Comparison of ENCODE assay signal across 24 cellular contexts in the genomic region with DNA sequence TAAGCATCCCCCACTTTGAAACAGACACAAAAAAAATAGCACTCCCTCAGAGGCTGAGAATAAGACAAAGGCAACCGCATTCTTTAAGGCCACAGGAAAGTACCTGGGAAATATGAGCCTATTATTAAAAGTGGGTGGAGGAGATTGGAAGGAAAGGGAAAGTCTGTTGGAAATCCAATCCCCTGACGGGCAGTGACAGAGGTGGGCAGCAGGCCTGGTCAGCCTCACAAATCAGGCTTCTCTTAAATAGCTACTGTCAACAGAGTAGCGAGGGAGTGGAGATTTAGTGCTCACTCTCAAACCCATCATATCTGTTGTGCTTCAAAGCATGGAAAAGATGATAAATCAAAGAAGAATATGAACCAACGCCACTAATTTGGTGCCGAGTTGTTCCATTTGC.
"Had no signal": no experiment of that assay in that cellular context is flagged by ENCODE, and none has a peak within 500 bp of the region (broad histone marks: within the 10 kb centered on the region; RNA-seq: fewer than 3 reads in every experiment).

No MANE protein-coding gene starts in this region.

- H3K9me3 Mint-ChIP-seq: activated CD4-positive, alpha-beta memory T cell treated with anti-CD3 and anti-CD28 coated beads for 36 hours; activated CD4-positive, alpha-beta T cell treated with anti-CD3 and anti-CD28 coated beads, Interleukin-2, amount 10 ng/mL, durations not matched to agents 7 days and 5 days; activated naive CD4-positive, alpha-beta T cell treated with anti-CD3 and anti-CD28 coated beads for 36 hours; activated naive CD8-positive, alpha-beta T cell treated with anti-CD3 and anti-CD28 coated beads for 36 hours; activated T-cell treated with anti-CD3 and anti-CD28 coated beads, Interleukin-2, amount 50 U/mL, for 4 hours; central memory CD8-positive, alpha-beta T cell had no signal

- H3K4me2 ChIP-seq: KMS-11 had no signal

- FAIRE-seq: bronchial epithelial cell had no signal

- H3K27ac ChIP-seq: KMS-11, SK-N-MC, VCaP had no signal

- ATAC-seq: activated T-cell treated with anti-CD3 and anti-CD28 coated beads, Interleukin-2, amount 50 U/mL, for 4 hours had no signal

- DNase-seq: activated CD4-positive, alpha-beta memory T cell treated with anti-CD3 and anti-CD28 coated beads for 36 hours; activated CD4-positive, alpha-beta T cell treated with anti-CD3 and anti-CD28 coated beads, Interleukin-2, amount 10 ng/mL, durations not matched to agents 7 days and 5 days; activated CD4-positive, CD25-positive, alpha-beta regulatory T cell; activated CD8-positive, alpha-beta memory T cell treated with anti-CD3 and anti-CD28 coated beads for 24 hours; activated effector memory CD4-positive, alpha-beta T cell treated with anti-CD3 and anti-CD28 coated beads, Interleukin-2, amount 50 U/mL, for 16 hours; activated naive CD4-positive, alpha-beta T cell treated with anti-CD3 and anti-CD28 coated beads for 36 hours; activated naive CD8-positive, alpha-beta T cell treated with anti-CD3 and anti-CD28 coated beads for 36 hours; activated T-cell treated with anti-CD3 and anti-CD28 coated beads, Interleukin-2, amount 50 U/mL, for 4 hours; MG63; NCI-H1105; NCI-H1436; NCI-H1694 treated with DMSO at 0.1 percent for 48 hours; NCI-H2029 treated with DMSO at 0.1 percent for 48 hours; NCI-H2171; NCI-H2227 treated with DMSO at 0.1 percent for 48 hours; NCI-H526; NCI-H82; SIG-M5; T-helper 1 cell had no signal

- H3K4me3 Mint-ChIP-seq: activated CD4-positive, alpha-beta memory T cell treated with anti-CD3 and anti-CD28 coated beads for 36 hours; activated CD4-positive, alpha-beta T cell treated with anti-CD3 and anti-CD28 coated beads, Interleukin-2, amount 10 ng/mL, durations not matched to agents 7 days and 5 days; activated naive CD4-positive, alpha-beta T cell treated with anti-CD3 and anti-CD28 coated beads for 36 hours; activated naive CD8-positive, alpha-beta T cell treated with anti-CD3 and anti-CD28 coated beads for 36 hours; activated T-cell treated with anti-CD3 and anti-CD28 coated beads, Interleukin-2, amount 50 U/mL, for 4 hours; central memory CD8-positive, alpha-beta T cell had no signal

- H3K27ac Mint-ChIP-seq: activated CD4-positive, alpha-beta memory T cell treated with anti-CD3 and anti-CD28 coated beads for 36 hours; activated CD4-positive, alpha-beta T cell treated with anti-CD3 and anti-CD28 coated beads, Interleukin-2, amount 10 ng/mL, durations not matched to agents 7 days and 5 days; activated naive CD4-positive, alpha-beta T cell treated with anti-CD3 and anti-CD28 coated beads for 36 hours; activated naive CD8-positive, alpha-beta T cell treated with anti-CD3 and anti-CD28 coated beads for 36 hours had no signal

- H3K9ac ChIP-seq: KMS-11 had no signal

- H3K4me1 Mint-ChIP-seq: activated CD4-positive, alpha-beta T cell treated with anti-CD3 and anti-CD28 coated beads, Interleukin-2, amount 10 ng/mL, durations not matched to agents 7 days and 5 days; activated naive CD8-positive, alpha-beta T cell treated with anti-CD3 and anti-CD28 coated beads for 36 hours; central memory CD8-positive, alpha-beta T cell had no signal

- H3K36me3 ChIP-seq: MG63 had no signal

- H3K36me3 Mint-ChIP-seq: activated CD4-positive, alpha-beta memory T cell treated with anti-CD3 and anti-CD28 coated beads for 36 hours; activated naive CD8-positive, alpha-beta T cell treated with anti-CD3 and anti-CD28 coated beads for 36 hours had no signal

- H3K4me3 ChIP-seq: MG63, SK-N-MC had no signal

- H3K27me3 ChIP-seq: MG63 had no signal
